16 cellular contexts compared by ENCODE assay signal in genomic region chrX:21800344-21800770, GRCh38. TPM values are rescaled to one million over a fixed set of nuclear protein-coding genes. Genes with fewer than 3 reads are reported as not detected.
A peak's percentile ranks its signal among the peaks of the same experiment; 100 is the strongest.
DNase-seq lines count a peak whose midpoint lies in the region; ATAC-seq and TF ChIP-seq lines count a peak whose summit lies in the region.
"Had no signal": no experiment of that assay in that cellular context is flagged by ENCODE, and none has a peak within 500 bp of the region (broad histone marks: within the 10 kb centered on the region; RNA-seq: fewer than 3 reads in every experiment).

No MANE protein-coding gene starts in this region.

- TF ChIP-seq CTCF in foreskin fibroblast (IDR thresholded peaks at IDR 0.05; ENCODE audit: low read depth, low read length) (no peak), GM20000 (IDR thresholded peaks at IDR 0.05; ENCODE audit: extremely low read depth, missing control alignments) (no peak)

- H3K4me1 Mint-ChIP-seq in activated naive CD8-positive, alpha-beta T cell treated with anti-CD3 and anti-CD28 coated beads, Interleukin-2, amount 50 U/mL, for 24 hours, result no peaks in the 10 kb centered on the region
- H3K4me1 Mint-ChIP-seq in activated naive CD8-positive, alpha-beta T cell treated with anti-CD3 and anti-CD28 coated beads for 36 hours, result no peaks in the 10 kb centered on the region

- H3K4me3 ChIP-seq in foreskin fibroblast (ENCODE audit: low read depth in 1 of 2, low read length in 2 of 2), result no peak overlapping the region
- H3K4me3 ChIP-seq: gastroesophageal sphincter, lung, stomach had no signal

- no peaks in the 10 kb centered on the region for H3K9me3 Mint-ChIP-seq in activated naive CD8-positive, alpha-beta T cell treated with anti-CD3 and anti-CD28 coated beads, Interleukin-2, amount 50 U/mL, for 24 hours
- H3K9me3 Mint-ChIP-seq in activated naive CD8-positive, alpha-beta T cell treated with anti-CD3 and anti-CD28 coated beads for 36 hours, result no peaks in the 10 kb centered on the region
- H3K9me3 Mint-ChIP-seq: activated T-helper 2 cell treated with anti-CD3 and anti-CD28 coated beads, Interferon-gamma antibody, Interleukin-2, Interleukin-4, amounts not matched to agents 10 μg/mL and 5 μg/mL and 100 μg/mL, durations not matched to agents 14 hours and 24 hours and 36 hours had no signal

- H3K4me3 Mint-ChIP-seq in activated naive CD8-positive, alpha-beta T cell treated with anti-CD3 and anti-CD28 coated beads, Interleukin-2, amount 50 U/mL, for 24 hours, result no peak overlapping the region
- H3K4me3 Mint-ChIP-seq in activated naive CD8-positive, alpha-beta T cell treated with anti-CD3 and anti-CD28 coated beads for 36 hours, result no peak overlapping the region

- no peak overlapping the region for H3K27ac Mint-ChIP-seq in activated naive CD8-positive, alpha-beta T cell treated with anti-CD3 and anti-CD28 coated beads, Interleukin-2, amount 50 U/mL, for 24 hours
- H3K27ac Mint-ChIP-seq in activated naive CD8-positive, alpha-beta T cell treated with anti-CD3 and anti-CD28 coated beads for 36 hours, result no peak overlapping the region
- H3K27ac Mint-ChIP-seq: activated T-helper 2 cell treated with anti-CD3 and anti-CD28 coated beads, Interferon-gamma antibody, Interleukin-2, Interleukin-4, amounts not matched to agents 10 μg/mL and 5 μg/mL and 100 μg/mL, durations not matched to agents 14 hours and 24 hours and 36 hours had no signal

- H3K36me3 Mint-ChIP-seq in activated naive CD8-positive, alpha-beta T cell treated with anti-CD3 and anti-CD28 coated beads, Interleukin-2, amount 50 U/mL, for 24 hours (ENCODE audit: low read depth), result no peaks in the 10 kb centered on the region
- no peaks in the 10 kb centered on the region for H3K36me3 Mint-ChIP-seq in activated naive CD8-positive, alpha-beta T cell treated with anti-CD3 and anti-CD28 coated beads for 36 hours

- no peaks in the 10 kb centered on the region for H3K27me3 Mint-ChIP-seq in activated naive CD8-positive, alpha-beta T cell treated with anti-CD3 and anti-CD28 coated beads, Interleukin-2, amount 50 U/mL, for 24 hours
- peaks cover 4% of the 10 kb centered on the region for H3K27me3 Mint-ChIP-seq in activated naive CD8-positive, alpha-beta T cell treated with anti-CD3 and anti-CD28 coated beads for 36 hours

- peak; percentile 66 for ATAC-seq in activated naive CD8-positive, alpha-beta T cell treated with anti-CD3 and anti-CD28 coated beads, Interleukin-2, amount 50 U/mL, for 24 hours
- ATAC-seq: gastroesophageal sphincter had no signal

- no peak for DNase-seq in activated naive CD8-positive, alpha-beta T cell treated with anti-CD3 and anti-CD28 coated beads, Interleukin-2, amount 50 U/mL, for 24 hours
- no peak for DNase-seq in activated naive CD8-positive, alpha-beta T cell treated with anti-CD3 and anti-CD28 coated beads for 36 hours
- DNase-seq in NCI-H446 treated with DMSO at 0.1 percent for 48 hours (lab: John Stamatoyannopoulos, UW) (peak; percentile 22), foreskin fibroblast (peak; percentile 5 to 35), stromal cell of bone marrow (ENCODE audit: low read depth) (peak; percentile 28), amniotic stem cell (lab: John Stamatoyannopoulos, UW) (no peak), GM20000 (ENCODE audit: low spot score) (no peak), NCI-H128 (lab: John Stamatoyannopoulos, UW; ENCODE audit: unreplicated experiment) (no peak)
- DNase-seq: ACHN; NCI-H524 treated with DMSO at 0.1 percent for 48 hours; nucleus accumbens; stimulated activated CD4-positive, alpha-beta T cell treated with anti-CD3 and anti-CD28 coated beads, Interleukin-4, amount 100 ng/mL, for 1 hour; stomach had no signal

RNA-seq across cellular contexts. Expression of gene MBTPS2, which starts 39.1 kb away (rescaled TPM):
- total RNA-seq in activated naive CD8-positive, alpha-beta T cell treated with anti-CD3 and anti-CD28 coated beads for 36 hours, result 10 to 100 TPM; 10.7 to 12.2 TPM

RNA-seq across cellular contexts. Expression of gene SMPX, which starts 42.4 kb away (rescaled TPM):
- not detected for total RNA-seq in activated naive CD8-positive, alpha-beta T cell treated with anti-CD3 and anti-CD28 coated beads for 36 hours
- total RNA-seq: activated T-helper 2 cell treated with anti-CD3 and anti-CD28 coated beads, Interferon-gamma antibody, Interleukin-2, Interleukin-4, amounts not matched to agents 10 μg/mL and 5 μg/mL and 100 μg/mL, durations not matched to agents 14 hours and 24 hours and 36 hours had no signal

RNA-seq across cellular contexts. Expression of gene YY2, which starts 55.4 kb away (rescaled TPM):
- 1 to 10 TPM; 2.5 TPM for total RNA-seq in activated naive CD8-positive, alpha-beta T cell treated with anti-CD3 and anti-CD28 coated beads for 36 hours

Comparison
In these comparisons a context has a peak if more than half of its experiments do, and no peak if none do; other contexts are left out.
1. DNase-seq: peak in NCI-H446 treated with DMSO at 0.1 percent for 48 hours (single experiment), foreskin fibroblast (2 of 2) and stromal cell of bone marrow (single experiment); none in activated naive CD8-positive, alpha-beta T cell treated with anti-CD3 and anti-CD28 coated beads, Interleukin-2, amount 50 U/mL, for 24 hours (single experiment), activated naive CD8-positive, alpha-beta T cell treated with anti-CD3 and anti-CD28 coated beads for 36 hours (single experiment), amniotic stem cell (single experiment), GM20000 (single experiment) and NCI-H128 (single experiment).